ENCODE assay signal across 1 cellular context in the genomic region with DNA sequence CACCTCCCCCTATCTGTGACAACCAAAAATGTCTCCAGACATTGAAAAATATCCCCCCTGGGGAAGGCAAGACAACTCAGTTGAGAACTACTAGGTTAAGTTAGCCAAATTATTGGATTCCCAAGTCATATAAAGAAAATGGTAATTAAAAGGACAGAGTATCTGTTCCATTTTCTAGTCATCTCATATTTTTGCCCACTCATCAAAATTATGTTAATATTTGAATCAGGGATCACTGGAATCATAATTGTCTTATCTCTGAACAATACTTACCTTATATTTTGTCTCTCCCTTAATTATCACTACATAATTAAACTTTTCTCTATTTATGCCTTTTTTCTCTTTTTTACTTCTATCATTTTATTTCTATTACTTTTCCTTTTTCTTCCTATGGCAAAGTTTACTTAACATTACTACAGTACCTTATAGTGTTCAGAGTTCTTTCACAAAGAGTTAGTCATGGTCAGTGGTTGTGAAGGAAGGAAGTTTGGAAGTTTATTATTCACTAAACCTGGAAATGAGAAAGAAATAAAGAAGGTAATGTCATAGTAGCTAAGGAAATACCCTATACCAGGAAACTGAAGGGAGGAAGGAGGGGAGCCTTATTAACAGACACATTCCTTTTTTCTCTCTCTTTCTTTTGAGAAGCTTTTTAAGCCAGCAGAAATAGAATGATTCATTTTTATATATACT.
A peak's percentile ranks its signal among the peaks of the same experiment; 100 is the strongest.
TF ChIP-seq lines count a peak whose summit lies in the region.

No MANE protein-coding gene starts in this region.

TF ChIP-seq in IMR-90, 13 proteins besides CTCF, POLR2A, EP300 and RAD21:
- TF ChIP-seq CHD1 (IDR thresholded peaks at IDR 0.05; ENCODE audit: low read depth, low read length) (no peak), MAFK (IDR thresholded peaks at IDR 0.05; ENCODE audit: low read depth, low read length) (peak; percentile 90), RFX5 (IDR thresholded peaks at IDR 0.05; ENCODE audit: low read depth, low read length) (no peak)
